ENCODE assay signal across 8 cellular contexts in genomic region chr22:20321552-20322211, GRCh38. TPM values are rescaled to one million over a fixed set of nuclear protein-coding genes. Genes with fewer than 3 reads are reported as not detected.
DNase-seq lines count a peak whose midpoint lies in the region; TF ChIP-seq lines count a peak whose summit lies in the region.
"Not testable (repeated sequence)": the region's sequence is repeated elsewhere in the genome, so short reads cannot be mapped to it uniquely, and the experiment has no call there.

No MANE protein-coding gene starts in this region.

- H2BK5ac ChIP-seq in neuronal stem cell (ENCODE audit: low read length): not testable (repeated sequence)

- CTCF ChIA-PET in activated CD4-positive, alpha-beta memory T cell treated with anti-CD3 and anti-CD28 coated beads, Interleukin-2, amount 10 ng/mL, durations not matched to agents 7 days and 5 days (lab: Charles Lee): not testable (repeated sequence)

- H2BK120ac ChIP-seq in neuronal stem cell (ENCODE audit: low read depth, low read length): not testable (repeated sequence)

- peaks cover 3 to 22% (median 7%) of the 10 kb centered on the region in 11 experiments; a peak in 14 of 22 replicates for H4K20me1 ChIP-seq in BLaER1 treated with 17β-estradiol and CSF1 and Interleukin-3, amounts not matched to agents 10 nM and 100 nM
- H4K20me1 ChIP-seq in Loucy (ENCODE audit: insufficient read depth, low read length, poor library complexity, severe bottlenecking): not testable (repeated sequence)

- H3K4me3 Mint-ChIP-seq in activated CD4-positive, alpha-beta memory T cell treated with anti-CD3 and anti-CD28 coated beads, Interleukin-2, amount 10 ng/mL, durations not matched to agents 7 days and 5 days: peak overlapping the region; percentile 95
- H3K4me3 Mint-ChIP-seq in endothelial cell (ENCODE audit: unreplicated experiment): peak overlapping the region; percentile 65
- H3K4me3 Mint-ChIP-seq in stimulated activated naive CD8-positive, alpha-beta T cell treated with anti-CD3 and anti-CD28 coated beads, Interleukin-15, Interleukin-2, amounts not matched to agents 100 ng/mL and 50 ng/mL, for 24 hours: peak overlapping the region; percentile 91

- H3F3A ChIP-seq in Loucy (ENCODE audit: low read depth): not testable (repeated sequence)

- not testable (repeated sequence) for H2BK15ac ChIP-seq in neuronal stem cell (ENCODE audit: low read length)

- peaks cover 10% of the 10 kb centered on the region for H3K36me3 Mint-ChIP-seq in activated CD4-positive, alpha-beta memory T cell treated with anti-CD3 and anti-CD28 coated beads, Interleukin-2, amount 10 ng/mL, durations not matched to agents 7 days and 5 days (ENCODE audit: low read depth)
- H3K36me3 Mint-ChIP-seq in endothelial cell (ENCODE audit: low read depth, unreplicated experiment); stimulated activated naive CD8-positive, alpha-beta T cell treated with anti-CD3 and anti-CD28 coated beads, Interleukin-15, Interleukin-2, amounts not matched to agents 100 ng/mL and 50 ng/mL, for 24 hours (ENCODE audit: low read depth): not testable (repeated sequence)

- DNase-seq in activated CD4-positive, alpha-beta memory T cell treated with anti-CD3 and anti-CD28 coated beads, Interleukin-2, amount 10 ng/mL, durations not matched to agents 7 days and 5 days: peak; percentile 16
- peak; percentile 7 for DNase-seq in activated naive CD4-positive, alpha-beta T cell treated with anti-CD3 and anti-CD28 coated beads, Interleukin-2, amount 50 U/mL, for 16 hours
- not testable (repeated sequence) for DNase-seq in endothelial cell (ENCODE audit: low spot score); neuronal stem cell (ENCODE audit: low spot score)
- peak; percentile 32 for DNase-seq in islet precursor cell

- not testable (repeated sequence) for H3K18ac ChIP-seq in neuronal stem cell (ENCODE audit: low read length)

- H3K4me1 ChIP-seq in BLaER1 treated with 17β-estradiol and CSF1 and Interleukin-3, amounts not matched to agents 10 nM and 100 nM: peaks cover 51 to 58% (median 55%) of the 10 kb centered on the region in 10 experiments
- peaks cover 24% of the 10 kb centered on the region for H3K4me1 ChIP-seq in Loucy (ENCODE audit: insufficient read depth, low read length, poor library complexity, severe bottlenecking)
- peaks cover 7 to 18% of the 10 kb centered on the region in 2 donors for H3K4me1 ChIP-seq in neuronal stem cell (ENCODE audit: control insufficient read depth in 2 of 2, insufficient read depth in 1 of 2, low read depth in 1 of 2, low read length in 2 of 2)

- H2AFZ ChIP-seq in Loucy (ENCODE audit: low read length); neuronal stem cell (ENCODE audit: low read length): not testable (repeated sequence)

- H3K27ac Mint-ChIP-seq in activated CD4-positive, alpha-beta memory T cell treated with anti-CD3 and anti-CD28 coated beads, Interleukin-2, amount 10 ng/mL, durations not matched to agents 7 days and 5 days: peak overlapping the region; percentile 45
- not testable (repeated sequence) for H3K27ac Mint-ChIP-seq in endothelial cell (ENCODE audit: unreplicated experiment); stimulated activated naive CD8-positive, alpha-beta T cell treated with anti-CD3 and anti-CD28 coated beads, Interleukin-15, Interleukin-2, amounts not matched to agents 100 ng/mL and 50 ng/mL, for 24 hours

- H3K23ac ChIP-seq in neuronal stem cell (ENCODE audit: low read depth, low read length, poor library complexity): peak overlapping the region; percentile 73

- not testable (repeated sequence) for H3K9me3 ChIP-seq in BLaER1 treated with 17β-estradiol and CSF1 and Interleukin-3, amounts not matched to agents 10 nM and 100 nM (replicated peaks in 1 of 11); Loucy (ENCODE audit: insufficient read depth, low read depth, low read length); neuronal stem cell (replicated peaks in 1 of 2; ENCODE audit: control insufficient read depth in 2 of 2, insufficient read depth in 1 of 2, low read depth in 1 of 2, low read length in 2 of 2)

- not testable (repeated sequence) for TF ChIP-seq CTCF in Loucy (conservative IDR thresholded peaks at IDR 0.05; ENCODE audit: low read length); endothelial cell (IDR thresholded peaks at IDR 0.05; ENCODE audit: unreplicated experiment)

- peaks cover 67% of the 10 kb centered on the region for H3K4me1 Mint-ChIP-seq in activated CD4-positive, alpha-beta memory T cell treated with anti-CD3 and anti-CD28 coated beads, Interleukin-2, amount 10 ng/mL, durations not matched to agents 7 days and 5 days
- peaks cover 22% of the 10 kb centered on the region for H3K4me1 Mint-ChIP-seq in endothelial cell (ENCODE audit: unreplicated experiment)
- H3K4me1 Mint-ChIP-seq in stimulated activated naive CD8-positive, alpha-beta T cell treated with anti-CD3 and anti-CD28 coated beads, Interleukin-15, Interleukin-2, amounts not matched to agents 100 ng/mL and 50 ng/mL, for 24 hours (ENCODE audit: low read depth): peaks cover 65% of the 10 kb centered on the region

- not testable (repeated sequence) for H2BK12ac ChIP-seq in neuronal stem cell (ENCODE audit: low read length)

- peak overlapping the region; percentile 92 to 99 (median 98); a peak in 21 of 22 replicates for H3K4me2 ChIP-seq in BLaER1 treated with 17β-estradiol and CSF1 and Interleukin-3, amounts not matched to agents 10 nM and 100 nM
- peak overlapping the region; percentile 79 for H3K4me2 ChIP-seq in Loucy (ENCODE audit: low read depth, low read length, poor library complexity, severe bottlenecking)
- H3K4me2 ChIP-seq in neuronal stem cell (ENCODE audit: insufficient read depth, low read length, poor library complexity, severe bottlenecking): not testable (repeated sequence)

- not testable (repeated sequence) for H4K91ac ChIP-seq in neuronal stem cell (ENCODE audit: low read depth, low read length, poor library complexity)

- not testable (repeated sequence) for H3K4ac ChIP-seq in neuronal stem cell (ENCODE audit: low read length)

- not testable (repeated sequence) for H3K9me3 Mint-ChIP-seq in activated CD4-positive, alpha-beta memory T cell treated with anti-CD3 and anti-CD28 coated beads, Interleukin-2, amount 10 ng/mL, durations not matched to agents 7 days and 5 days; endothelial cell (ENCODE audit: unreplicated experiment); stimulated activated naive CD8-positive, alpha-beta T cell treated with anti-CD3 and anti-CD28 coated beads, Interleukin-15, Interleukin-2, amounts not matched to agents 100 ng/mL and 50 ng/mL, for 24 hours

- not testable (repeated sequence) for H3K27me3 Mint-ChIP-seq in activated CD4-positive, alpha-beta memory T cell treated with anti-CD3 and anti-CD28 coated beads, Interleukin-2, amount 10 ng/mL, durations not matched to agents 7 days and 5 days; endothelial cell (ENCODE audit: unreplicated experiment); stimulated activated naive CD8-positive, alpha-beta T cell treated with anti-CD3 and anti-CD28 coated beads, Interleukin-15, Interleukin-2, amounts not matched to agents 100 ng/mL and 50 ng/mL, for 24 hours

- peak overlapping the region in 2 of 10 experiments; percentile 91 to 96; a peak in 2 of 20 replicates for H3K4me3 ChIP-seq in BLaER1 treated with 17β-estradiol and CSF1 and Interleukin-3, amounts not matched to agents 10 nM and 100 nM
- not testable (repeated sequence) for H3K4me3 ChIP-seq in Loucy (ENCODE audit: low read length, poor library complexity, severe bottlenecking)
- H3K4me3 ChIP-seq in neuronal stem cell (ENCODE audit: low read length in 2 of 2): peak overlapping the region in 1 of 2 donors; percentile 98

- H3K79me1 ChIP-seq in neuronal stem cell (ENCODE audit: low read depth, low read length): not testable (repeated sequence)

- H3K14ac ChIP-seq in neuronal stem cell (ENCODE audit: low read length): not testable (repeated sequence)

- WGBS in neuronal stem cell (ENCODE audit: extremely low coverage in 2 of 2, insufficient read length in 2 of 2, insufficient replicate concordance in 1 of 2), 2 donors: no CpG with 5 or more reads among the region's 7 CpGs

- H3K36me3 ChIP-seq in BLaER1 treated with 17β-estradiol and CSF1 and Interleukin-3, amounts not matched to agents 10 nM and 100 nM; Loucy (ENCODE audit: insufficient read depth, low read length); neuronal stem cell (replicated peaks in 1 of 2; ENCODE audit: control insufficient read depth in 2 of 2, insufficient read depth in 2 of 2, low read length in 2 of 2): not testable (repeated sequence)

- not testable (repeated sequence) for H3K27me3 ChIP-seq in BLaER1 treated with 17β-estradiol and CSF1 and Interleukin-3, amounts not matched to agents 10 nM and 100 nM; Loucy (ENCODE audit: insufficient read depth, low read length, poor library complexity, severe bottlenecking); neuronal stem cell (ENCODE audit: control insufficient read depth in 3 of 3, insufficient read depth in 3 of 3, low read depth in 1 of 3, low read length in 3 of 3)

- not testable (repeated sequence) for H4K8ac ChIP-seq in neuronal stem cell (ENCODE audit: low read depth, low read length)

- POLR2A ChIA-PET in activated CD4-positive, alpha-beta memory T cell treated with anti-CD3 and anti-CD28 coated beads, Interleukin-2, amount 10 ng/mL, durations not matched to agents 7 days and 5 days (lab: Charles Lee): not testable (repeated sequence)

- H3K9me2 ChIP-seq in Loucy (replicated peaks; ENCODE audit: low read depth, low read length): not testable (repeated sequence)

- H3K79me2 ChIP-seq in Loucy (ENCODE audit: insufficient read depth, low read length): peaks cover 27% of the 10 kb centered on the region

- peak overlapping the region in 1 of 11 experiments; percentile 90; a peak in 1 of 22 replicates for H3K27ac ChIP-seq in BLaER1 treated with 17β-estradiol and CSF1 and Interleukin-3, amounts not matched to agents 10 nM and 100 nM
- not testable (repeated sequence) for H3K27ac ChIP-seq in neuronal stem cell (replicated peaks; ENCODE audit: low read length)

- not testable (repeated sequence) for H2AK5ac ChIP-seq in neuronal stem cell (ENCODE audit: low read depth, low read length)

- peak overlapping the region in 3 of 11 experiments; percentile 89 to 94 (median 91); a peak in 1 of 22 replicates for H3K9ac ChIP-seq in BLaER1 treated with 17β-estradiol and CSF1 and Interleukin-3, amounts not matched to agents 10 nM and 100 nM
- H3K9ac ChIP-seq in Loucy (ENCODE audit: low read depth, low read length, poor library complexity, severe bottlenecking); neuronal stem cell (ENCODE audit: low read depth, low read length, poor library complexity): not testable (repeated sequence)

RNA-seq across cellular contexts. Expression of gene DGCR6L, which starts 1.8 kb away (rescaled TPM):
- total RNA-seq in activated CD4-positive, alpha-beta memory T cell treated with anti-CD3 and anti-CD28 coated beads, Interleukin-2, amount 10 ng/mL, durations not matched to agents 7 days and 5 days: 10 to 100 TPM; 40.8 to 41.1 TPM
- 54.2 TPM for total RNA-seq in endothelial cell (ENCODE audit: unreplicated experiment)
- 26.0 TPM for polyA plus RNA-seq in neuronal stem cell (2013, experiment 1 of 2)
- polyA plus RNA-seq in neuronal stem cell (2013, experiment 2 of 2): 25.8 TPM

RNA-seq across cellular contexts. Expression of gene RTN4R, which starts 53.6 kb away (rescaled TPM):
- total RNA-seq in activated CD4-positive, alpha-beta memory T cell treated with anti-CD3 and anti-CD28 coated beads, Interleukin-2, amount 10 ng/mL, durations not matched to agents 7 days and 5 days: 1 to 10 TPM; 2.3 to 3.1 TPM
- 19.0 TPM for total RNA-seq in endothelial cell (ENCODE audit: unreplicated experiment)
- 23.2 TPM for polyA plus RNA-seq in neuronal stem cell (2013, experiment 1 of 2)
- 22.9 TPM for polyA plus RNA-seq in neuronal stem cell (2013, experiment 2 of 2)
